In the genomic region with DNA sequence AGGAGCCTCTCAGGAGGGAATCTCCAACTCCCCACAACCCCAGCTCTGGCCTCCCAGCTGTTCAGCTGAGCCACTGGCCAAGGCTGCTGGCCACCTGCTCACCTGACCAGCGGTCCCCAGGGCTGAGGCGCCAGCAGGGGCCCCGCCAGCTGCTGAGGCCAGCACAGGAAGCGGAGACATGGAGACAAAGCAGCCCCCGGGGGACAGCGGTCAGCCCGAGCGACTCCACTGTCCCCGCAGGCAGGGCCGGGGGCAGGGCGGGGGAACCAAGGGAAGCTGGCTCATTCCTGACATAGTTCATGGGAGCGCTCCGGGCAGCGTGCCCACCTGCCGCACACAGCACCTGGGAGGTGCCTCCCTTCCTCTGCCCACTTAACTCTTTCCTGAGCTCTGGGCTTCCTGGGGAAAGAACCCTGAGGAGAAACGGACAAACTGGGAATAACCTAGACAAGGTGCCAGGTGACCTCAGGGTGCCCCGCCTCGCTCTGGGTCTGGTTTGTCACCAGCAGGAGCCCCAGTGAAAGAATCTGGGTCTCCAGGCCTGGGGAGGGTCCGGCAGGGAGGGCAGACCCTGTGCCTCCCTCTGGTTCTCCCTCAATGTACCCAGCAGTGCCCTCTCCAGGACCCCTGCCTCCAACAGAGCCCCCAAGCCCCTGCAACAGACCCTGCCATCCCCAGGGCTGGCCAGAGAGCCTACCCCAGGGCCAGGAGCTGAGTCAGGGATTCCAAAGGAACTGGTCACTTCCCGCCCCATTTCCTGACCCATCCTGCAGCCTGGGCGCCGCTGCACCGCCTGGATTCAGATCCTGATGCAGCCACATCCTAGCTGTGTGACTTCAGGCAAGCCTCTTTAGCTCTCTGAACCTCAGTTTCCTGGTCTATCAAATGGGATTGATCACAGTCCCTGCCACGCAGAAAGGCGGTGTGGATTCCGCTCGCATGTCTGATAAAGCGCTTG, we compare ENCODE assay signal across 9 cellular contexts. TPM values are rescaled to one million over a fixed set of nuclear protein-coding genes. Genes with fewer than 3 reads are reported as not detected.
DNase-seq lines count a peak whose midpoint lies in the region; ATAC-seq and TF ChIP-seq lines count a peak whose summit lies in the region.
"Had no signal": no experiment of that assay in that cellular context is flagged by ENCODE, and none has a peak within 500 bp of the region (broad histone marks: within the 10 kb centered on the region; RNA-seq: fewer than 3 reads in every experiment).

No MANE protein-coding gene starts in this region.

- no peaks in the 10 kb centered on the region for H3K9me3 Mint-ChIP-seq in chondrocyte (ENCODE audit: low read depth)
- H3K9me3 Mint-ChIP-seq: CD4-positive, alpha-beta memory T cell had no signal

- DNase-seq in NCI-H2107 treated with DMSO at 0.1 percent for 48 hours (lab: John Stamatoyannopoulos, UW; ENCODE audit: unreplicated experiment) (peak; percentile 22), NCI-H2107 (lab: John Stamatoyannopoulos, UW) (no peak), chondrocyte (ENCODE audit: low spot score) (no peak), left lobe of liver (ENCODE audit: low spot score) (peak; percentile 91), upper lobe of left lung (peak; percentile 91 to 96), NCI-H526 treated with DMSO at 0.1 percent for 48 hours (lab: John Stamatoyannopoulos, UW) (no peak), HuH-7.5 (ENCODE audit: low spot score) (no peak)

- no peaks in the 10 kb centered on the region for H3K9me3 ChIP-seq in upper lobe of left lung

- H3K4me1 Mint-ChIP-seq in chondrocyte (ENCODE audit: low read depth) = peaks cover 77% of the 10 kb centered on the region

- H3K36me3 Mint-ChIP-seq in chondrocyte (ENCODE audit: low read depth) = peaks cover 18% of the 10 kb centered on the region
- H3K36me3 Mint-ChIP-seq: CD4-positive, alpha-beta memory T cell had no signal

- ATAC-seq in left lobe of liver (peak; percentile 79), upper lobe of left lung (ENCODE audit: low FRiP score in 2 of 2) (peak; percentile 80), GM18511 (IDR thresholded peaks at IDR 0.05; ENCODE audit: unreplicated experiment) (no peak)

- peaks cover 67 to 76% (median 72%) of the 10 kb centered on the region in 4 donors for H3K4me1 ChIP-seq in upper lobe of left lung

- H3K36me3 ChIP-seq in upper lobe of left lung = peaks cover 0 to 33% (median 23%) of the 10 kb centered on the region in 4 donors

- peak in 1 of 4 donors; percentile 18 for TF ChIP-seq POLR2A in upper lobe of left lung (IDR thresholded peaks at IDR 0.05)

- peak in 2 of 4 donors; percentile 51 to 61 for TF ChIP-seq EP300 in upper lobe of left lung (IDR thresholded peaks at IDR 0.05)

- no peaks in the 10 kb centered on the region for H3K27me3 Mint-ChIP-seq in chondrocyte (ENCODE audit: low read depth)
- H3K27me3 Mint-ChIP-seq: CD4-positive, alpha-beta memory T cell had no signal

- peak overlapping the region; percentile 57 for H3K4me3 Mint-ChIP-seq in chondrocyte (ENCODE audit: unreplicated experiment)
- H3K4me3 Mint-ChIP-seq: CD4-positive, alpha-beta memory T cell had no signal

- H3K27ac ChIP-seq in upper lobe of left lung = peak overlapping the region; percentile 82 to 92 (median 86)

- WGBS in upper lobe of left lung, 2 donors = 39 to 54% methylated on average over 5 to 20 of the region's 28 CpGs

- peak overlapping the region; percentile 98 for H3K27ac Mint-ChIP-seq in chondrocyte (ENCODE audit: unreplicated experiment)
- H3K27ac Mint-ChIP-seq: CD4-positive, alpha-beta memory T cell had no signal

- peak; percentile 2 for TF ChIP-seq CTCF in chondrocyte (IDR thresholded peaks at IDR 0.05)
- TF ChIP-seq CTCF in upper lobe of left lung (IDR thresholded peaks at IDR 0.05) = peak in 1 of 6 experiments; percentile 4

- peak overlapping the region in 3 of 4 donors; percentile 15 to 40 (median 27) for H3K4me3 ChIP-seq in upper lobe of left lung

- H3K27me3 ChIP-seq in upper lobe of left lung = no peaks in the 10 kb centered on the region

RNA-seq across cellular contexts. Expression of a gene that starts 10.6 kb away (rescaled TPM):
- total RNA-seq in chondrocyte (38.5 to 47.4 TPM (median 40.0 TPM) in 3 replicates), left lobe of liver (6.5 TPM), upper lobe of left lung (10 to 100 TPM; 21.0 to 66.3 (median 38.7) TPM)
- total RNA-seq: CD4-positive, alpha-beta memory T cell had no signal

Comparison
In these comparisons a context has a peak if more than half of its experiments do, and no peak if none do; other contexts are left out.
1. DNase-seq: peak in NCI-H2107 treated with DMSO at 0.1 percent for 48 hours (single experiment), left lobe of liver (single experiment) and upper lobe of left lung (2 of 2); none in NCI-H2107 (single experiment), chondrocyte (single experiment), NCI-H526 treated with DMSO at 0.1 percent for 48 hours (single experiment) and HuH-7.5 (single experiment).